8 cellular contexts compared by ENCODE assay signal in genomic region chr14:102085503-102085902, GRCh38. TPM values are rescaled to one million over a fixed set of nuclear protein-coding genes. Genes with fewer than 3 reads are reported as not detected.
DNase-seq lines count a peak whose midpoint lies in the region; ATAC-seq and TF ChIP-seq lines count a peak whose summit lies in the region.

No MANE protein-coding gene starts in this region.

- H3K4me3 ChIP-seq in Karpas-422 (ENCODE audit: low read length): peak overlapping the region; percentile 83

- H3K27me3 ChIP-seq in Karpas-422 (ENCODE audit: low read length): no peaks in the 10 kb centered on the region

- H3K27ac Mint-ChIP-seq in dendritic cell treated with granulocyte-macrophage colony-stimulating factor and Interleukin-4, amounts not matched to agents 40 ng/mL and 50 ng/mL, for 4 days: no peak overlapping the region
- peak overlapping the region; percentile 97 for H3K27ac Mint-ChIP-seq in nephron progenitor cell

- peaks cover 58% of the 10 kb centered on the region for H3K36me3 ChIP-seq in Karpas-422 (ENCODE audit: insufficient read depth, low read length)

- H3K9me3 Mint-ChIP-seq in dendritic cell treated with granulocyte-macrophage colony-stimulating factor and Interleukin-4, amounts not matched to agents 40 ng/mL and 50 ng/mL, for 4 days: no peaks in the 10 kb centered on the region
- H3K9me3 Mint-ChIP-seq in nephron progenitor cell: no peaks in the 10 kb centered on the region

- H3K9ac ChIP-seq in Karpas-422 (ENCODE audit: low read length): peak overlapping the region; percentile 98

- no peaks in the 10 kb centered on the region for H3K9me2 ChIP-seq in Karpas-422 (replicated peaks; ENCODE audit: insufficient read depth, low read length)

- H3K79me2 ChIP-seq in Karpas-422 (ENCODE audit: low read length): peaks cover 31% of the 10 kb centered on the region

- H3K4me3 Mint-ChIP-seq in dendritic cell treated with granulocyte-macrophage colony-stimulating factor and Interleukin-4, amounts not matched to agents 40 ng/mL and 50 ng/mL, for 4 days: peak overlapping the region; percentile 82
- peak overlapping the region; percentile 94 for H3K4me3 Mint-ChIP-seq in nephron progenitor cell

- peak overlapping the region; percentile 96 for H3K4me2 ChIP-seq in Karpas-422 (ENCODE audit: low read depth, low read length, poor library complexity, severe bottlenecking)

- peaks cover 43% of the 10 kb centered on the region for H4K20me1 ChIP-seq in Karpas-422 (ENCODE audit: insufficient read depth, low read depth, low read length)

- TF ChIP-seq CTCF in C4-2B (conservative IDR thresholded peaks at IDR 0.05): no peak
- no peak for TF ChIP-seq CTCF in nephron progenitor cell (IDR thresholded peaks at IDR 0.05)

- no peak overlapping the region for H2AFZ ChIP-seq in Karpas-422 (ENCODE audit: low read length)

- ATAC-seq in HG02852 (IDR thresholded peaks at IDR 0.05; ENCODE audit: unreplicated experiment): no peak

- intact Hi-C loops in dendritic cell treated with granulocyte-macrophage colony-stimulating factor and Interleukin-4, amounts not matched to agents 40 ng/mL and 50 ng/mL, for 4 days (cut with micrococcal nuclease): loop anchor here (5.0 kb wide), 1 partner anchor 138 kb away; no protein-coding TSS in a partner anchor

- no peaks in the 10 kb centered on the region for H3K27me3 Mint-ChIP-seq in dendritic cell treated with granulocyte-macrophage colony-stimulating factor and Interleukin-4, amounts not matched to agents 40 ng/mL and 50 ng/mL, for 4 days
- H3K27me3 Mint-ChIP-seq in nephron progenitor cell (ENCODE audit: low read depth, poor library complexity): peaks cover 14% of the 10 kb centered on the region

- H3K27ac ChIP-seq in C4-2B (peak overlapping the region; percentile 96), Karpas-422 (ENCODE audit: low read length) (peak overlapping the region; percentile 85)

- H3K4me1 ChIP-seq in Karpas-422 (ENCODE audit: low read length): peaks cover 43% of the 10 kb centered on the region

- H3K9me3 ChIP-seq in Karpas-422 (ENCODE audit: low read length): no peaks in the 10 kb centered on the region

- peaks cover 66% of the 10 kb centered on the region for H3K36me3 Mint-ChIP-seq in dendritic cell treated with granulocyte-macrophage colony-stimulating factor and Interleukin-4, amounts not matched to agents 40 ng/mL and 50 ng/mL, for 4 days (ENCODE audit: low read depth)
- peaks cover 56% of the 10 kb centered on the region for H3K36me3 Mint-ChIP-seq in nephron progenitor cell (ENCODE audit: low read depth)

- peaks cover 66% of the 10 kb centered on the region for H3K4me1 Mint-ChIP-seq in dendritic cell treated with granulocyte-macrophage colony-stimulating factor and Interleukin-4, amounts not matched to agents 40 ng/mL and 50 ng/mL, for 4 days (ENCODE audit: low read depth)
- peaks cover 70% of the 10 kb centered on the region for H3K4me1 Mint-ChIP-seq in nephron progenitor cell

- peak; percentile 45 for DNase-seq in Karpas-422
- no peak for DNase-seq in nephron progenitor cell
- no peak for DNase-seq in NCI-H510A (lab: John Stamatoyannopoulos, UW)
- no peak for DNase-seq in SK-N-DZ (ENCODE audit: low spot score)
- DNase-seq in dedifferentiated amniotic fluid mesenchymal stem cell (ENCODE audit: extremely low spot score): no peak

RNA-seq across cellular contexts. Expression of gene HSP90AA1, which starts 1.3 kb away (rescaled TPM):
- 354 and 505 TPM in 2 replicates for total RNA-seq in Karpas-422 (2014; rRNA removed; shearing (Covaris generic); ENCODE audit: low replicate concordance)
- polyA plus RNA-seq in SK-N-DZ (2014; cell fraction: cytosol; rRNA removed): 134 and 201 TPM in 2 replicates
- 122 and 173 TPM in 2 replicates for polyA plus RNA-seq in SK-N-DZ (2014; cell fraction: nucleus; rRNA removed)

RNA-seq across cellular contexts. Expression of gene WDR20, which starts 54.2 kb away (rescaled TPM):
- total RNA-seq in Karpas-422 (2014; rRNA removed; shearing (Covaris generic); ENCODE audit: low replicate concordance): 16.9 and 19.7 TPM in 2 replicates
- polyA plus RNA-seq in SK-N-DZ (2014; cell fraction: cytosol; rRNA removed): 7.9 and 10.4 TPM in 2 replicates
- polyA plus RNA-seq in SK-N-DZ (2014; cell fraction: nucleus; rRNA removed): 5.5 and 11.2 TPM in 2 replicates
